Comparison of ENCODE assay signal across 8 cellular contexts in genomic region chr9:126327016-126327749, GRCh38. TPM values are rescaled to one million over a fixed set of nuclear protein-coding genes. Genes with fewer than 3 reads are reported as not detected.
A peak's percentile ranks its signal among the peaks of the same experiment; 100 is the strongest.
DNase-seq lines count a peak whose midpoint lies in the region; ATAC-seq and TF ChIP-seq lines count a peak whose summit lies in the region.

No MANE protein-coding gene starts in this region.

- peaks cover 7% of the 10 kb centered on the region for H3K9me3 ChIP-seq in Caco-2

- H3K9me3 Mint-ChIP-seq in Caco-2 (ENCODE audit: unreplicated experiment), result no peaks in the 10 kb centered on the region
- no peaks in the 10 kb centered on the region for H3K9me3 Mint-ChIP-seq in activated naive CD8-positive, alpha-beta T cell (ENCODE audit: low read depth)

- no TSS peak for BruUV-seq in Caco-2 (replicated peaks; lab: Mats Ljungman, UMichigan)

- POLR2A ChIA-PET in Caco-2 (lab: Charles Lee), result interaction anchor here (0.6 to 1.0 kb wide), 2 partner anchors 8 to 21 kb away, joined by 3 to 4 read pairs; no protein-coding TSS in a partner anchor

- no peaks in the 10 kb centered on the region for H3K36me3 Mint-ChIP-seq in Caco-2 (ENCODE audit: insufficient read depth, unreplicated experiment)
- H3K36me3 Mint-ChIP-seq in activated naive CD8-positive, alpha-beta T cell, result peaks cover 2% of the 10 kb centered on the region

- CTCF ChIA-PET in Caco-2 (lab: Charles Lee), result interaction anchor here (0.7 to 1.9 kb wide), 2 partner anchors 72 kb away, joined by 4 to 5 read pairs; no protein-coding TSS in a partner anchor

- H3K27me3 Mint-ChIP-seq in Caco-2 (ENCODE audit: insufficient read depth, unreplicated experiment), result no peaks in the 10 kb centered on the region
- H3K27me3 Mint-ChIP-seq in activated naive CD8-positive, alpha-beta T cell, result no peaks in the 10 kb centered on the region

- peak in 1 of 2 experiments; percentile 33 for DNase-seq in Caco-2
- peak; percentile 17 for DNase-seq in NCI-H1105 treated with DMSO at 0.1 percent for 48 hours (lab: John Stamatoyannopoulos, UW)
- peak; percentile 38 for DNase-seq in left ventricle myocardium superior
- peak; percentile 71 for DNase-seq in retina
- DNase-seq in HCEC 1CT, result no peak
- no peak for DNase-seq in NCI-H2196 treated with DMSO at 0.1 percent for 48 hours (lab: John Stamatoyannopoulos, UW; ENCODE audit: unreplicated experiment)

- no peaks in the 10 kb centered on the region for H3K36me3 ChIP-seq in Caco-2 (ENCODE audit: control insufficient read depth, insufficient read depth, low read length)

- H3K4me3 Mint-ChIP-seq in Caco-2 (ENCODE audit: unreplicated experiment), result peak overlapping the region; percentile 72
- peak overlapping the region; percentile 83 for H3K4me3 Mint-ChIP-seq in activated naive CD8-positive, alpha-beta T cell

- peak; percentile 79 for ATAC-seq in left ventricle myocardium superior
- ATAC-seq in GM21529 (IDR thresholded peaks at IDR 0.05; ENCODE audit: unreplicated experiment), result no peak

- H3K27ac Mint-ChIP-seq in Caco-2 (ENCODE audit: unreplicated experiment), result no peak overlapping the region
- peak overlapping the region; percentile 70 for H3K27ac Mint-ChIP-seq in activated naive CD8-positive, alpha-beta T cell

- H3K4me1 ChIP-seq in Caco-2, result peaks cover 8% of the 10 kb centered on the region; the same call in 1 of the 2 replicates

- intact Hi-C loops in Caco-2 (cut with micrococcal nuclease; ENCODE audit: unreplicated experiment) (no loop called here), left ventricle myocardium superior (cut with micrococcal nuclease) (no loop called here)

- H3K4me1 Mint-ChIP-seq in Caco-2 (ENCODE audit: low read depth, unreplicated experiment), result no peaks in the 10 kb centered on the region
- peaks cover 51% of the 10 kb centered on the region for H3K4me1 Mint-ChIP-seq in activated naive CD8-positive, alpha-beta T cell (ENCODE audit: low read depth)

- H3K27me3 ChIP-seq in Caco-2 (replicated peaks; ENCODE audit: control insufficient read depth, insufficient read depth, low read length), result no peaks in the 10 kb centered on the region

- TF ChIP-seq CTCF in Caco-2 (IDR thresholded peaks at IDR 0.05; ENCODE audit: insufficient read depth in 1 of 2, low read depth in 1 of 2, low read length in 1 of 2, severe bottlenecking in 1 of 2, unreplicated experiment in 1 of 2), result no peak

- H3K4me3 ChIP-seq in Caco-2 (ENCODE audit: low read depth, low read length), result peak overlapping the region; percentile 60

RNA-seq across cellular contexts. Expression of gene MVB12B, which starts 0.6 kb away (rescaled TPM):
- total RNA-seq in Caco-2 (2022) (20.8 and 24.4 TPM in 2 replicates), left ventricle myocardium superior (11.8 TPM)

Comparison
In these comparisons a context has a peak if more than half of its experiments do, and no peak if none do; other contexts are left out.
1. DNase-seq: peak in NCI-H1105 treated with DMSO at 0.1 percent for 48 hours (single experiment), left ventricle myocardium superior (single experiment) and retina (single experiment); none in HCEC 1CT (single experiment) and NCI-H2196 treated with DMSO at 0.1 percent for 48 hours (single experiment).